In genomic region chr16:1964506-1965471, GRCh38 we compare ENCODE assay signal across 8 cellular contexts. TPM values are rescaled to one million over a fixed set of nuclear protein-coding genes. Genes with fewer than 3 reads are reported as not detected.
DNase-seq lines count a peak whose midpoint lies in the region; ATAC-seq and TF ChIP-seq lines count a peak whose summit lies in the region.

Gene RPS2, minus strand, starts transcription at chr16:1964826. Its CDS starts 201 bp downstream, at chr16:1964625.

- peak within 1 kb of the TSS; percentile 100 for H3K4me3 Mint-ChIP-seq in activated naive CD8-positive, alpha-beta T cell treated with anti-CD3 and anti-CD28 coated beads, Interleukin-2, amount 50 U/mL, for 24 hours

- peak within 1 kb of the TSS; percentile 84 for H2AFZ ChIP-seq in parathyroid adenoma

- intact Hi-C loops in Right ventricle myocardium inferior (cut with DNase I): loop anchor here (5.0 kb wide), 1 partner anchor 248 kb away; the partner anchor contains the start of genes BRICD5 and PGP

- H3K79me2 ChIP-seq in parathyroid adenoma: no peaks in the 10 kb centered on the region

- H3K27me3 Mint-ChIP-seq in activated naive CD8-positive, alpha-beta T cell treated with anti-CD3 and anti-CD28 coated beads, Interleukin-2, amount 50 U/mL, for 24 hours: no peaks in the 10 kb centered on the region

- no peaks in the 10 kb centered on the region for H3K9me3 Mint-ChIP-seq in activated naive CD8-positive, alpha-beta T cell treated with anti-CD3 and anti-CD28 coated beads, Interleukin-2, amount 50 U/mL, for 24 hours

- peak; percentile 95 for DNase-seq in GM12864 (ENCODE audit: low read depth)
- peak; percentile 97 for DNase-seq in NCI-H1417 treated with DMSO at 0.1 percent for 48 hours (lab: John Stamatoyannopoulos, UW)
- DNase-seq in SW480 (ENCODE audit: low spot score): peak; percentile 98
- peak; percentile 99 for DNase-seq in activated naive CD8-positive, alpha-beta T cell treated with anti-CD3 and anti-CD28 coated beads, Interleukin-2, amount 50 U/mL, for 24 hours
- peak; percentile 100 for DNase-seq in Right ventricle myocardium inferior (ENCODE audit: missing footprints)
- peak; percentile 98 to 99 for DNase-seq in tibial nerve (ENCODE audit: low spot score in 2 of 2)

- TF ChIP-seq EP300 in tibial nerve (IDR thresholded peaks at IDR 0.05): peak; percentile 80 to 100

- 0% methylated on average over 11 to 52 of the region's 104 CpGs for WGBS in tibial nerve, 2 donors

- TF ChIP-seq CTCF in GM12864 (IDR thresholded peaks at IDR 0.05; ENCODE audit: low read depth, low read length, missing control alignments) (no peak), parathyroid adenoma (IDR thresholded peaks at IDR 0.05) (no peak), tibial nerve (IDR thresholded peaks at IDR 0.05) (peak in 2 of 5 experiments; percentile 33 to 55)

- H3K36me3 Mint-ChIP-seq in activated naive CD8-positive, alpha-beta T cell treated with anti-CD3 and anti-CD28 coated beads, Interleukin-2, amount 50 U/mL, for 24 hours (ENCODE audit: low read depth): peaks cover 52% of the 10 kb centered on the region

- H3K36me3 ChIP-seq in parathyroid adenoma (ENCODE audit: control insufficient read depth, insufficient read depth, low read length) (no peaks in the 10 kb centered on the region), tibial nerve (peaks cover 7 to 26% (median 16%) of the 10 kb centered on the region in 3 donors)

- peak within 1 kb of the TSS; percentile 72 for H3K4me3 ChIP-seq in GM12864 (ENCODE audit: low read depth, low read length)
- peak within 1 kb of the TSS; percentile 94 for H3K4me3 ChIP-seq in parathyroid adenoma (ENCODE audit: low read depth, low read length)
- H3K4me3 ChIP-seq in tibial nerve: peak within 1 kb of the TSS; percentile 74 to 93 (median 81)

- H3K4me2 ChIP-seq in parathyroid adenoma (ENCODE audit: low read length): peak within 1 kb of the TSS; percentile 73

- TF ChIP-seq POLR2A in tibial nerve (IDR thresholded peaks at IDR 0.05): peak; percentile 85 to 95

- H3K4me1 ChIP-seq in parathyroid adenoma (peaks cover 6% of the 10 kb centered on the region), tibial nerve (peaks cover 0 to 47% (median 33%) of the 10 kb centered on the region in 4 donors)

- H3K27ac ChIP-seq in parathyroid adenoma (peak within 1 kb of the TSS; percentile 84), tibial nerve (peak within 1 kb of the TSS; percentile 78 to 99 (median 94))

- peak within 1 kb of the TSS; percentile 39 for H3K9ac ChIP-seq in parathyroid adenoma

- peak within 1 kb of the TSS; percentile 100 for H3K27ac Mint-ChIP-seq in activated naive CD8-positive, alpha-beta T cell treated with anti-CD3 and anti-CD28 coated beads, Interleukin-2, amount 50 U/mL, for 24 hours

- H3K9me3 ChIP-seq in parathyroid adenoma (ENCODE audit: control insufficient read depth, low read length): no peaks in the 10 kb centered on the region
- H3K9me3 ChIP-seq in tibial nerve: no peaks in the 10 kb centered on the region

- peak; percentile 73 for ATAC-seq in HG02763 (IDR thresholded peaks at IDR 0.05; ENCODE audit: unreplicated experiment)
- peak; percentile 78 for ATAC-seq in activated naive CD8-positive, alpha-beta T cell treated with anti-CD3 and anti-CD28 coated beads, Interleukin-2, amount 50 U/mL, for 24 hours
- ATAC-seq in Right ventricle myocardium inferior: peak; percentile 98

- H3K4me1 Mint-ChIP-seq in activated naive CD8-positive, alpha-beta T cell treated with anti-CD3 and anti-CD28 coated beads, Interleukin-2, amount 50 U/mL, for 24 hours: peaks cover 42% of the 10 kb centered on the region

- H3K27me3 ChIP-seq in parathyroid adenoma (ENCODE audit: control insufficient read depth, insufficient read depth, low read length): no peaks in the 10 kb centered on the region
- H3K27me3 ChIP-seq in tibial nerve: no peaks in the 10 kb centered on the region

RNA-seq across cellular contexts. Expression of gene RPS2, which starts in this region (rescaled TPM):
- total RNA-seq in Right ventricle myocardium inferior (907 TPM), tibial nerve (1,000 to 10,000 TPM; 1,591 to 3,468 (median 1,745) TPM)

Comparison
In these comparisons a context has a peak if more than half of its experiments do, and no peak if none do; other contexts are left out.
1. Peak in every context shown above with its lines: DNase-seq, ATAC-seq, H3K4me3 ChIP-seq and H3K27ac ChIP-seq.